10 cellular contexts compared by ENCODE assay signal in the genomic region with DNA sequence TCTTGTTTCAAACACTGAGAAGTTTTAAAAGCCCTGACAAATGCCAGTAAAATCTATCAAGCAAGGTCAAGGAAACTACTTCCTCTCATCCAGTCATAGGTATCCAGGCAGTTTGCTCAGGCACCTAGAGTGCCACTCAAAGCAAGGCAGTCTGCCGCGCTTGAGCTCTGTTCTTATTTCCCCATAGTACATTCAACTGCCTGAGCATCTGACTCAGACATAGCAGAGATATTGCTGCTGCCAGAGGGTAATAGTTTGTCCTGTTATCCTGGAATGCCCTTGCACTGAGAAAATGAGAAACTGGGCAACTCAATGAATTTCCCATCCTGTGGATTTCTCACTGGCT. TPM values are rescaled to one million over a fixed set of nuclear protein-coding genes. Genes with fewer than 3 reads are reported as not detected.
DNase-seq lines count a peak whose midpoint lies in the region; ATAC-seq and TF ChIP-seq lines count a peak whose summit lies in the region.
"Had no signal": no experiment of that assay in that cellular context is flagged by ENCODE, and none has a peak within 500 bp of the region (broad histone marks: within the 10 kb centered on the region; RNA-seq: fewer than 3 reads in every experiment).

No MANE protein-coding gene starts in this region.

- no peaks in the 10 kb centered on the region for H3K36me3 ChIP-seq in gastroesophageal sphincter
- H3K36me3 ChIP-seq in osteoblast (ENCODE audit: insufficient read depth, low read length) = no peaks in the 10 kb centered on the region
- no peaks in the 10 kb centered on the region for H3K36me3 ChIP-seq in vagina
- H3K36me3 ChIP-seq: tibial nerve had no signal

- peak overlapping the region; percentile 92 for H3K27ac Mint-ChIP-seq in T-helper 1 cell treated with Interleukin-12 subunit alpha and Interleukin-12 subunit beta and Interleukin-4 antibody, amounts not matched to agents 30 μg/mL and 1 μg/mL, for 36 hours

- H3K9me3 ChIP-seq in gastroesophageal sphincter = no peaks in the 10 kb centered on the region
- no peaks in the 10 kb centered on the region for H3K9me3 ChIP-seq in osteoblast (ENCODE audit: low read depth, low read length)
- H3K9me3 ChIP-seq in vagina = no peaks in the 10 kb centered on the region
- H3K9me3 ChIP-seq: tibial nerve had no signal

- no peak overlapping the region for H3K4me3 Mint-ChIP-seq in T-helper 1 cell treated with Interleukin-12 subunit alpha and Interleukin-12 subunit beta and Interleukin-4 antibody, amounts not matched to agents 30 μg/mL and 1 μg/mL, for 36 hours

- TF ChIP-seq CTCF in gastroesophageal sphincter (IDR thresholded peaks at IDR 0.05) = no peak
- no peak for TF ChIP-seq CTCF in osteoblast (IDR thresholded peaks at IDR 0.05; ENCODE audit: extremely low read depth, low read depth, low read length)
- TF ChIP-seq CTCF in vagina (IDR thresholded peaks at IDR 0.05) = no peak

- peaks cover 5% of the 10 kb centered on the region for H3K36me3 Mint-ChIP-seq in T-helper 1 cell treated with Interleukin-12 subunit alpha and Interleukin-12 subunit beta and Interleukin-4 antibody, amounts not matched to agents 30 μg/mL and 1 μg/mL, for 36 hours (ENCODE audit: low read depth)

- H4K20me1 ChIP-seq in osteoblast (ENCODE audit: insufficient read depth, low read length) = no peaks in the 10 kb centered on the region

- DNase-seq in activated CD4-positive, CD25-positive, alpha-beta regulatory T cell (lab: John Stamatoyannopoulos, UW) = no peak
- DNase-seq in skeletal muscle cell (ENCODE audit: low read depth) = peak; percentile 1
- DNase-seq in MV-4-11 (lab: John Stamatoyannopoulos, UW) = no peak
- no peak for DNase-seq in osteoblast (ENCODE audit: insufficient read length, low spot score, missing footprints)
- no peak for DNase-seq in vagina (ENCODE audit: extremely low spot score in 2 of 2)
- DNase-seq: NCI-H526 treated with DMSO at 0.1 percent for 48 hours had no signal

- ATAC-seq in activated CD4-positive, CD25-positive, alpha-beta regulatory T cell treated with anti-CD3 and anti-CD28 coated beads, Interleukin-2, amount 50 U/mL, for 24 hours = peak; percentile 40 to 42
- peak; percentile 62 for ATAC-seq in gastroesophageal sphincter

- H2AFZ ChIP-seq in osteoblast (ENCODE audit: low read length) = no peak overlapping the region

- H3K27me3 ChIP-seq in gastroesophageal sphincter (peaks cover 11% of the 10 kb centered on the region), osteoblast (ENCODE audit: insufficient read depth, low read length) (no peaks in the 10 kb centered on the region), vagina (no peaks in the 10 kb centered on the region)
- H3K27me3 ChIP-seq: tibial nerve had no signal

- H3K4me2 ChIP-seq in osteoblast (ENCODE audit: insufficient read depth, low read length) = no peak overlapping the region

- H3K9me3 Mint-ChIP-seq in T-helper 1 cell treated with Interleukin-12 subunit alpha and Interleukin-12 subunit beta and Interleukin-4 antibody, amounts not matched to agents 30 μg/mL and 1 μg/mL, for 36 hours = peaks cover 16% of the 10 kb centered on the region

- H3K4me1 Mint-ChIP-seq in T-helper 1 cell treated with Interleukin-12 subunit alpha and Interleukin-12 subunit beta and Interleukin-4 antibody, amounts not matched to agents 30 μg/mL and 1 μg/mL, for 36 hours (ENCODE audit: low read depth) = peaks cover 33% of the 10 kb centered on the region

- no peaks in the 10 kb centered on the region for H3K27me3 Mint-ChIP-seq in T-helper 1 cell treated with Interleukin-12 subunit alpha and Interleukin-12 subunit beta and Interleukin-4 antibody, amounts not matched to agents 30 μg/mL and 1 μg/mL, for 36 hours (ENCODE audit: low read depth)

- no peak overlapping the region for H3K27ac ChIP-seq in gastroesophageal sphincter
- H3K27ac ChIP-seq in osteoblast (ENCODE audit: low read depth, low read length) = no peak overlapping the region
- no peak overlapping the region for H3K27ac ChIP-seq in vagina
- H3K27ac ChIP-seq: tibial nerve had no signal

- H3K4me1 ChIP-seq in gastroesophageal sphincter = peaks cover 0 to 7% (median 0%) of the 10 kb centered on the region in 3 donors
- H3K4me1 ChIP-seq in osteoblast (ENCODE audit: insufficient read depth, low read length) = no peaks in the 10 kb centered on the region
- no peaks in the 10 kb centered on the region for H3K4me1 ChIP-seq in vagina

- intact Hi-C loops in vagina (cut with DNase I) = no loop called here

- WGBS in gastroesophageal sphincter (ENCODE audit: low coverage in 1 of 2), 2 donors = 63% methylated on average over 2 of the region's 2 CpGs; no CpG with 5 or more reads in 1 of the 2 donors

- no peaks in the 10 kb centered on the region for H3K79me2 ChIP-seq in osteoblast (ENCODE audit: insufficient read depth, low read length)

- TF ChIP-seq EP300 in gastroesophageal sphincter (IDR thresholded peaks at IDR 0.05) = no peak

- H3K4me3 ChIP-seq in gastroesophageal sphincter = no peak overlapping the region
- H3K4me3 ChIP-seq in skeletal muscle cell (ENCODE audit: low read depth, low read length) = no peak overlapping the region
- H3K4me3 ChIP-seq in osteoblast (ENCODE audit: insufficient read depth, low read length) = no peak overlapping the region
- no peak overlapping the region for H3K4me3 ChIP-seq in vagina
- H3K4me3 ChIP-seq: tibial nerve had no signal

- TF ChIP-seq POLR2A in gastroesophageal sphincter (IDR thresholded peaks at IDR 0.05) (no peak), vagina (IDR thresholded peaks at IDR 0.05) (no peak)

RNA-seq across cellular contexts. Expression of gene ATP8A1, which starts 16.2 kb away (rescaled TPM):
- 10 to 100 TPM in 2 of 4 donors, 1 to 10 TPM in 2; 5.6 to 21.9 (median 8.9) TPM for total RNA-seq in gastroesophageal sphincter
- 2.1 and 2.5 TPM in 2 replicates for total RNA-seq in osteoblast
- 10.8 TPM for total RNA-seq in vagina
